Comparison of ENCODE assay signal across 19 cellular contexts in the genomic region with DNA sequence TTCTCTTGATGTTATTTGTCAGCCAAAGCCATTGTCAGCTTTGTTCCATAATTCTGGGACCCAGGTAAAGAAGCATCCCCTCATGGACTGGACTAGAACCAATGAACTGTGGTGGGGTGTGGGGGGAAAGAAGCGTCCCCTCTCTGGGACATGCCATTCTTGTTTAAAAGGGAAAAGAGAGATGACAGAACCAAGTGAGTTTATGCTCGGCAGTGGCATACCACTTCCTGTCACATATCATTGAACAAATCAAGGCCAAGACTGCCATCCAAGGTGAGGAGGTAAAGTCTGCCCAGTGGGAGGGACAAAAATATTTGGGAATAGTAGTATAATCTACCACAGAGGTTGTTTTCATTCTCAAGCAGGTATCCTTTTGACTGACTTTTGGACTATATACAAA. TPM values are rescaled to one million over a fixed set of nuclear protein-coding genes. Genes with fewer than 3 reads are reported as not detected.
DNase-seq lines count a peak whose midpoint lies in the region; ATAC-seq and TF ChIP-seq lines count a peak whose summit lies in the region.
"Had no signal": no experiment of that assay in that cellular context is flagged by ENCODE, and none has a peak within 500 bp of the region (broad histone marks: within the 10 kb centered on the region; RNA-seq: fewer than 3 reads in every experiment).

No MANE protein-coding gene starts in this region.

- H3K4me3 Mint-ChIP-seq in activated naive CD4-positive, alpha-beta T cell treated with anti-CD3 and anti-CD28 coated beads for 36 hours = peak overlapping the region; percentile 53
- no peak overlapping the region for H3K4me3 Mint-ChIP-seq in GM23338
- H3K4me3 Mint-ChIP-seq in activated T-cell treated with anti-CD3 and anti-CD28 coated beads, Interleukin-2, amount 50 U/mL, for 72 hours = peak overlapping the region; percentile 64 to 74
- H3K4me3 Mint-ChIP-seq in naive B cell = peak overlapping the region in 3 of 8 donors; percentile 30 to 62 (median 31)
- no peak overlapping the region for H3K4me3 Mint-ChIP-seq in Caco-2 (ENCODE audit: unreplicated experiment)

- H3K4me3 ChIP-seq in GM23338 (no peak overlapping the region), Caco-2 (ENCODE audit: low read depth, low read length) (no peak overlapping the region)
- H3K4me3 ChIP-seq: left ventricle myocardium inferior, uterus had no signal

- H3K9me3 Mint-ChIP-seq in activated naive CD4-positive, alpha-beta T cell treated with anti-CD3 and anti-CD28 coated beads for 36 hours = no peaks in the 10 kb centered on the region
- peaks cover 2% of the 10 kb centered on the region; the same call in 1 of the 3 replicates for H3K9me3 Mint-ChIP-seq in GM23338
- H3K9me3 Mint-ChIP-seq in activated T-cell treated with anti-CD3 and anti-CD28 coated beads, Interleukin-2, amount 50 U/mL, for 72 hours = peaks cover 0 to 3% of the 10 kb centered on the region in 2 donors
- H3K9me3 Mint-ChIP-seq in naive B cell = no peaks in the 10 kb centered on the region
- H3K9me3 Mint-ChIP-seq in Caco-2 (ENCODE audit: unreplicated experiment) = peaks cover 10% of the 10 kb centered on the region

- H3K9me2 ChIP-seq in GM23338 (ENCODE audit: insufficient read depth) = peaks cover 7% of the 10 kb centered on the region

- H2AFZ ChIP-seq in GM23338 = no peak overlapping the region

- no peak overlapping the region for H3K4me2 ChIP-seq in GM23338

- H3K4me1 ChIP-seq in GM23338 (ENCODE audit: insufficient read depth) = peaks cover 2% of the 10 kb centered on the region
- no peaks in the 10 kb centered on the region for H3K4me1 ChIP-seq in Caco-2
- H3K4me1 ChIP-seq: uterus had no signal

- TF ChIP-seq CTCF in GM23338 (conservative IDR thresholded peaks at IDR 0.05; ENCODE audit: low read depth in 2 of 2) (no peak), Caco-2 (IDR thresholded peaks at IDR 0.05; ENCODE audit: insufficient read depth in 1 of 2, low read depth in 1 of 2, low read length in 1 of 2, severe bottlenecking in 1 of 2, unreplicated experiment in 1 of 2) (no peak)

- H3K27ac ChIP-seq in GM23338 (ENCODE audit: low read depth) = no peak overlapping the region
- H3K27ac ChIP-seq: left ventricle myocardium inferior, uterus, WERI-Rb-1 had no signal

- H3K27ac Mint-ChIP-seq in activated naive CD4-positive, alpha-beta T cell treated with anti-CD3 and anti-CD28 coated beads for 36 hours = peak overlapping the region; percentile 79
- H3K27ac Mint-ChIP-seq in GM23338 (peak overlapping the region; percentile 46), naive B cell (peak overlapping the region; percentile 23 to 86 (median 66)), Caco-2 (ENCODE audit: unreplicated experiment) (no peak overlapping the region)
- peak overlapping the region; percentile 68 for H3K27ac Mint-ChIP-seq in activated T-cell treated with anti-CD3 and anti-CD28 coated beads, Interleukin-2, amount 50 U/mL, for 72 hours

- H3K27me3 ChIP-seq in GM23338 (ENCODE audit: insufficient read depth) (no peaks in the 10 kb centered on the region), Caco-2 (replicated peaks; ENCODE audit: control insufficient read depth, insufficient read depth, low read length) (no peaks in the 10 kb centered on the region)
- H3K27me3 ChIP-seq: uterus had no signal

- peaks cover 30% of the 10 kb centered on the region for H3K4me1 Mint-ChIP-seq in activated naive CD4-positive, alpha-beta T cell treated with anti-CD3 and anti-CD28 coated beads for 36 hours (ENCODE audit: low read depth)
- H3K4me1 Mint-ChIP-seq in GM23338 (peaks cover 10% of the 10 kb centered on the region), naive B cell (peaks cover 12 to 21% (median 21%) of the 10 kb centered on the region in 3 donors), Caco-2 (ENCODE audit: low read depth, unreplicated experiment) (no peaks in the 10 kb centered on the region)
- H3K4me1 Mint-ChIP-seq in activated T-cell treated with anti-CD3 and anti-CD28 coated beads, Interleukin-2, amount 50 U/mL, for 72 hours (ENCODE audit: low read depth) = peaks cover 20% of the 10 kb centered on the region

- peaks cover 3% of the 10 kb centered on the region for H3K36me3 Mint-ChIP-seq in activated naive CD4-positive, alpha-beta T cell treated with anti-CD3 and anti-CD28 coated beads for 36 hours (ENCODE audit: low read depth)
- H3K36me3 Mint-ChIP-seq in GM23338 (ENCODE audit: low read depth) (peaks cover 6% of the 10 kb centered on the region; the same call in 2 of the 3 replicates), naive B cell (no peaks in the 10 kb centered on the region), Caco-2 (ENCODE audit: insufficient read depth, unreplicated experiment) (peaks cover 8% of the 10 kb centered on the region)
- peaks cover 1 to 4% of the 10 kb centered on the region in 2 donors for H3K36me3 Mint-ChIP-seq in activated T-cell treated with anti-CD3 and anti-CD28 coated beads, Interleukin-2, amount 50 U/mL, for 72 hours (ENCODE audit: insufficient read depth in 2 of 2)

- CTCF ChIA-PET in activated naive CD4-positive, alpha-beta T cell treated with anti-CD3 and anti-CD28 coated beads for 36 hours (lab: Charles Lee) = interaction anchor here (0.8 to 4.8 kb wide), 4 partner anchors 13 to 25 kb away, joined by 3 to 34 read pairs (median 7); no protein-coding TSS in a partner anchor
- CTCF ChIA-PET in Caco-2 (lab: Charles Lee) = no interaction called here

- H4K20me1 ChIP-seq in GM23338 (replicated peaks; ENCODE audit: insufficient read depth) = no peaks in the 10 kb centered on the region

- H3K36me3 ChIP-seq in GM23338 (ENCODE audit: insufficient read depth) (no peaks in the 10 kb centered on the region), Caco-2 (ENCODE audit: control insufficient read depth, insufficient read depth, low read length) (no peaks in the 10 kb centered on the region)
- H3K36me3 ChIP-seq: left ventricle myocardium inferior, uterus, WERI-Rb-1 had no signal

- no peak for TF ChIP-seq POLR2A in GM18505 (IDR thresholded peaks at IDR 0.05; ENCODE audit: borderline replicate concordance, extremely low read depth, insufficient read depth, insufficient read length)

- ATAC-seq in GM23338 = no peak
- no peak for ATAC-seq in activated T-cell treated with anti-CD3 and anti-CD28 coated beads, Interleukin-2, amount 50 U/mL, for 72 hours (replicated peaks in 1 of 2)
- no peak for ATAC-seq in naive B cell (ENCODE audit: low read depth in 2 of 2)
- ATAC-seq in GM18505 (IDR thresholded peaks at IDR 0.05; ENCODE audit: unreplicated experiment) = no peak
- ATAC-seq in GM19324 (IDR thresholded peaks at IDR 0.05; ENCODE audit: low FRiP score, unreplicated experiment) = no peak

- no peaks in the 10 kb centered on the region for H3K27me3 Mint-ChIP-seq in activated naive CD4-positive, alpha-beta T cell treated with anti-CD3 and anti-CD28 coated beads for 36 hours (ENCODE audit: low read depth)
- H3K27me3 Mint-ChIP-seq in GM23338 (ENCODE audit: insufficient read depth, low read depth, poor library complexity) (peaks cover 3% of the 10 kb centered on the region), naive B cell (no peaks in the 10 kb centered on the region), Caco-2 (ENCODE audit: insufficient read depth, unreplicated experiment) (no peaks in the 10 kb centered on the region)
- H3K27me3 Mint-ChIP-seq in activated T-cell treated with anti-CD3 and anti-CD28 coated beads, Interleukin-2, amount 50 U/mL, for 72 hours (ENCODE audit: low read depth) = no peaks in the 10 kb centered on the region

- POLR2A ChIA-PET in Caco-2 (lab: Charles Lee) = no interaction called here

- 0 out of 2 replicates have a peak, but pooled peaks cover 4% of the 10 kb centered on the region for H3K9me3 ChIP-seq in Caco-2
- H3K9me3 ChIP-seq: left ventricle myocardium inferior, uterus had no signal

- no peaks in the 10 kb centered on the region for H3K79me2 ChIP-seq in GM23338 (replicated peaks; ENCODE audit: insufficient read depth)

- DNase-seq in activated naive CD4-positive, alpha-beta T cell treated with anti-CD3 and anti-CD28 coated beads for 36 hours = peak; percentile 59
- no peak for DNase-seq in activated naive CD4-positive, alpha-beta T cell treated with Interleukin-2 at 50 U/mL for 16 hours
- DNase-seq in GM23338 (ENCODE audit: low spot score) (no peak), naive B cell (no peak), Caco-2 (no peak)
- DNase-seq in activated T-cell treated with anti-CD3 and anti-CD28 coated beads, Interleukin-2, amount 50 U/mL, for 72 hours = peak; percentile 15 to 25
- DNase-seq: activated CD8-positive, alpha-beta memory T cell treated with anti-CD3 and anti-CD28 coated beads, Interleukin-2, amount 50 U/mL, for 4 hours; cerebellar nuclear complex; effector CD4-positive, alpha-beta T cell; left ventricle myocardium inferior; NCI-H1105 treated with DMSO at 0.1 percent for 48 hours; NCI-H2107; NCI-H524 treated with DMSO at 0.1 percent for 48 hours; stimulated activated CD4-positive, alpha-beta T cell treated with anti-CD3 and anti-CD28 coated beads, Interleukin-2, amount 100 ng/mL, for 24 hours; substantia nigra; uterus; WERI-Rb-1 had no signal

- H3F3A ChIP-seq in GM23338 (replicated peaks; ENCODE audit: low read depth) = no peaks in the 10 kb centered on the region

- no TSS peak for BruUV-seq in Caco-2 (replicated peaks; lab: Mats Ljungman, UMichigan)

- intact Hi-C loops in activated naive CD4-positive, alpha-beta T cell treated with anti-CD3 and anti-CD28 coated beads for 36 hours (cut with micrococcal nuclease) = loop anchor here (1.0 kb wide), 1 partner anchor 12 kb away; no protein-coding TSS in a partner anchor
- intact Hi-C loops in Caco-2 (cut with micrococcal nuclease; ENCODE audit: unreplicated experiment) = no loop called here

RNA-seq across cellular contexts. Expression of gene GLS, which starts 4.7 kb away (rescaled TPM):
- 100 to 1,000 TPM; 248 to 255 TPM for total RNA-seq in activated naive CD4-positive, alpha-beta T cell treated with anti-CD3 and anti-CD28 coated beads for 36 hours
- 133 and 172 TPM in 2 replicates for total RNA-seq in GM23338 (2014; rRNA removed; shearing (Covaris generic))
- polyA plus RNA-seq in GM23338 (2016; fragmentation: Nextera tagmentation; extraction: Ambion mirVana) = 38.1 and 43.2 TPM in 2 replicates
- 100 to 1,000 TPM; 269 to 288 TPM for total RNA-seq in activated T-cell treated with anti-CD3 and anti-CD28 coated beads, Interleukin-2, amount 50 U/mL, for 72 hours
- polyA plus RNA-seq in naive B cell (ENCODE audit: low read depth in 6 of 6) = 10 to 100 TPM; 15.6 to 48.3 (median 40.0) TPM
- total RNA-seq in Caco-2 (2022) = 107 and 136 TPM in 2 replicates

Comparison
In these comparisons a context has a peak if more than half of its experiments do, and no peak if none do; other contexts are left out.
1. DNase-seq: peak in activated naive CD4-positive, alpha-beta T cell treated with anti-CD3 and anti-CD28 coated beads for 36 hours (single experiment) and activated T-cell treated with anti-CD3 and anti-CD28 coated beads, Interleukin-2, amount 50 U/mL, for 72 hours (2 of 2); none in activated naive CD4-positive, alpha-beta T cell treated with Interleukin-2 at 50 U/mL for 16 hours (single experiment), GM23338 (single experiment), naive B cell (single experiment) and Caco-2 (0 of 2).
2. H3K4me3 Mint-ChIP-seq: peak in activated naive CD4-positive, alpha-beta T cell treated with anti-CD3 and anti-CD28 coated beads for 36 hours (single experiment) and activated T-cell treated with anti-CD3 and anti-CD28 coated beads, Interleukin-2, amount 50 U/mL, for 72 hours (2 of 2); none in GM23338 (single experiment) and Caco-2 (single experiment).